In genomic region chr10:80596391-80597257, GRCh38 we compare ENCODE assay signal across 8 cellular contexts. TPM values are rescaled to one million over a fixed set of nuclear protein-coding genes. Genes with fewer than 3 reads are reported as not detected.
DNase-seq lines count a peak whose midpoint lies in the region; ATAC-seq, FAIRE-seq and TF ChIP-seq lines count a peak whose summit lies in the region.

No MANE protein-coding gene starts in this region.

- no peaks in the 10 kb centered on the region for H3K36me3 ChIP-seq in naive thymus-derived CD4-positive, alpha-beta T cell (ENCODE audit: control insufficient read depth in 2 of 3, insufficient read depth in 3 of 3, low read length in 3 of 3)

- peaks cover 0 to 3% (median 0%) of the 10 kb centered on the region in 5 donors for H3K27me3 Mint-ChIP-seq in naive thymus-derived CD4-positive, alpha-beta T cell

- H3K4me3 ChIP-seq in GM12875 (ENCODE audit: low read depth, low read length): no peak overlapping the region
- no peak overlapping the region for H3K4me3 ChIP-seq in coronary artery
- H3K4me3 ChIP-seq in naive thymus-derived CD4-positive, alpha-beta T cell (ENCODE audit: low read length): no peak overlapping the region

- H3K4me1 ChIP-seq in naive thymus-derived CD4-positive, alpha-beta T cell (ENCODE audit: control insufficient read depth in 2 of 2, insufficient read depth in 2 of 2, low read length in 2 of 2): no peaks in the 10 kb centered on the region

- DNase-seq in AG08395 (ENCODE audit: low spot score): peak; percentile 49
- peak; percentile 45 for DNase-seq in HTR-8/SVneo (ENCODE audit: insufficient read length, low spot score)
- DNase-seq in SW480 (ENCODE audit: low spot score): peak; percentile 25
- peak; percentile 29 for DNase-seq in coronary artery (ENCODE audit: low spot score)
- peak in 7 of 9 donors; percentile 10 to 53 (median 37) for DNase-seq in naive thymus-derived CD4-positive, alpha-beta T cell
- no peak for DNase-seq in foreskin melanocyte
- DNase-seq in Ammon's horn (ENCODE audit: low spot score): no peak

- peak; percentile 67 for ATAC-seq in naive thymus-derived CD4-positive, alpha-beta T cell

- CTCF ChIA-PET in naive thymus-derived CD4-positive, alpha-beta T cell (lab: Charles Lee): interaction anchor here (0.8 to 1.5 kb wide), 2 partner anchors 23 to 156 kb away, joined by 3 to 4 read pairs; no protein-coding TSS in a partner anchor

- peaks cover 0 to 3% (median 0%) of the 10 kb centered on the region in 7 donors for H3K4me1 Mint-ChIP-seq in naive thymus-derived CD4-positive, alpha-beta T cell

- no peak overlapping the region for H3K27ac ChIP-seq in coronary artery
- no peak overlapping the region for H3K27ac ChIP-seq in naive thymus-derived CD4-positive, alpha-beta T cell (ENCODE audit: low read depth, low read length)

- H3K9me3 ChIP-seq in naive thymus-derived CD4-positive, alpha-beta T cell (ENCODE audit: control insufficient read depth in 2 of 3, low read length in 3 of 3): no peaks in the 10 kb centered on the region

- FAIRE-seq in HTR-8/SVneo (lab: Jason Lieb, UNC): no peak

- no peaks in the 10 kb centered on the region for H3K27me3 ChIP-seq in naive thymus-derived CD4-positive, alpha-beta T cell (ENCODE audit: control insufficient read depth in 2 of 2, insufficient read depth in 2 of 2, low read length in 2 of 2)

- TF ChIP-seq CTCF in GM12875 (IDR thresholded peaks at IDR 0.05; ENCODE audit: borderline replicate concordance, insufficient read depth, low read depth, low read length) (peak; percentile 84), coronary artery (IDR thresholded peaks at IDR 0.05) (no peak)

- peaks cover 0 to 2% (median 0%) of the 10 kb centered on the region in 11 donors for H3K9me3 Mint-ChIP-seq in naive thymus-derived CD4-positive, alpha-beta T cell

- no peak overlapping the region for H3K4me3 Mint-ChIP-seq in naive thymus-derived CD4-positive, alpha-beta T cell

- H3K36me3 Mint-ChIP-seq in naive thymus-derived CD4-positive, alpha-beta T cell: no peaks in the 10 kb centered on the region

- peak overlapping the region in 1 of 9 donors; percentile 5 for H3K27ac Mint-ChIP-seq in naive thymus-derived CD4-positive, alpha-beta T cell

- intact Hi-C loops in naive thymus-derived CD4-positive, alpha-beta T cell (cut with micrococcal nuclease): loop anchor here (2.0 to 5.0 kb wide), 4 partner anchors 149 to 219 kb away; no protein-coding TSS in a partner anchor

- POLR2A ChIA-PET in naive thymus-derived CD4-positive, alpha-beta T cell (lab: Charles Lee): no interaction called here

RNA-seq across cellular contexts. Expression of gene SH2D4B, which starts 58.9 kb away (rescaled TPM):
- under 1 TPM; 0.10 to 0.51 (median 0.14) TPM for total RNA-seq in naive thymus-derived CD4-positive, alpha-beta T cell
- not detected for polyA plus RNA-seq in naive thymus-derived CD4-positive, alpha-beta T cell

Comparison
In these comparisons a context has a peak if more than half of its experiments do, and no peak if none do; other contexts are left out.
1. DNase-seq: peak in AG08395 (single experiment), HTR-8/SVneo (single experiment), SW480 (single experiment), coronary artery (single experiment) and naive thymus-derived CD4-positive, alpha-beta T cell (7 of 9); none in foreskin melanocyte (single experiment) and Ammon's horn (single experiment).